Comparison of ENCODE assay signal across 1 cellular context in genomic region chr9:92617195-92617813, GRCh38.
TF ChIP-seq lines count a peak whose summit lies in the region.

No MANE protein-coding gene starts in this region.

TF ChIP-seq in HepG2, 621 proteins besides CTCF, POLR2A, EP300 and RAD21 (continued from another document):
- TF ChIP-seq KIAA2018 (CRISPR knock-in tag; IDR thresholded peaks at IDR 0.05; ENCODE audit: borderline replicate concordance) (no peak), JDP2 (CRISPR knock-in tag; IDR thresholded peaks at IDR 0.05; ENCODE audit: borderline replicate concordance) (no peak), ZIK1 (CRISPR knock-in tag; IDR thresholded peaks at IDR 0.05; ENCODE audit: borderline replicate concordance, low read depth) (no peak), NFRKB (IDR thresholded peaks at IDR 0.05) (no peak)
